1 cellular context compared by ENCODE assay signal in the genomic region with DNA sequence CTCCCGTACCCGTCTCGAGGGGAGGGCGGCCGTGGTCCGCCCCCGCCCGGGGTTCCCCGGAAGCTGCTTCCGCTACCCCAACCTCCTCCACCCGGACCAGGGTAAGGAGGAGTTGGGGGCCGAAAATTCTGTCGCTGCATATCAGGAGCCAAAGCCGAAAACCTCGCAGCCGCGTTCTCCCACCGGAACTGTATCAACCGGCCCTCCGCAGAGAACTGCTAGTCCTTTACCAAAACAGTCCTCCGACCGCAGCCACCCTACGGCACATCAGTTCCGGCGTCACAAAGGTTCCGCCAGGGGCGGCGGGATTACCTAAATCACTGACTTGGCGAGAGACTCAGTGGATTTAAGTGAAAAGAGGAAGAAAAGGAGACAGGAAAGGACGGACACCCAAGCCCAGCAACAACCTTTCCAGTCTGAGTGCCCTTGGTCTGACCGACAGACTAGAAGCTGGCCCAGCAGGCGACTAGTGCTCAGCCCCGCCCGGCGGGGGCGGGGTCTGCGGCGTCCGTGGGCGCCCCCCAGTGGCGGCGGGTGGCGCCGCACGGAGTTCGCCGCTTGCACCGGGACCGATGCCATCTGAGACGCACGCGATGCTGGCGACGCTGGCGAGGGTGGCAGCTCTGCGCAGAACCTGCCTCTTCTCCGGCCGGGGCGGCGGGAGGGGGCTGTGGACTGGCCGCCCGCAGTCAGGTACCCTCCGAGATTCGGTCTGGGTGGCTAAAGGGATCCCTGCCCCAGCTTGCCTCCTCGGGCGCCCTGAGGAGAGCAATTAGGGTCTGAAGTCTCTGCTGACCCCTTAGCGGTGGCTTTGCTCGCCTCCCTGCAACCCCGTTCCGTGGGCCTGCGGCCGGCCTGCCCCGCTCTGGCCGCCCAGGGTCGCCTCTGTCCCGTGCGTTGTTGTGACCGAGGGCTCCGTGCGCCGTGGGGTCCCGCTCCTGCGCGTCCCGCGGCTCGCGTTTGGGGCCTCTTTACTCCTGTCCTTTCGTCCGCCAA.
TF ChIP-seq lines count a peak whose summit lies in the region.

A gene (minus strand): TSS at position 195 of the 996 bp plus-strand sequence. CDS start 55 bp downstream, at position 140.
A gene (plus strand): TSS at position 578 of the 996 bp plus-strand sequence.

TF ChIP-seq in WTC11, 78 proteins besides CTCF, POLR2A, EP300 and RAD21 (continued from another document and continues in another):
- TF ChIP-seq, protein P1, sequence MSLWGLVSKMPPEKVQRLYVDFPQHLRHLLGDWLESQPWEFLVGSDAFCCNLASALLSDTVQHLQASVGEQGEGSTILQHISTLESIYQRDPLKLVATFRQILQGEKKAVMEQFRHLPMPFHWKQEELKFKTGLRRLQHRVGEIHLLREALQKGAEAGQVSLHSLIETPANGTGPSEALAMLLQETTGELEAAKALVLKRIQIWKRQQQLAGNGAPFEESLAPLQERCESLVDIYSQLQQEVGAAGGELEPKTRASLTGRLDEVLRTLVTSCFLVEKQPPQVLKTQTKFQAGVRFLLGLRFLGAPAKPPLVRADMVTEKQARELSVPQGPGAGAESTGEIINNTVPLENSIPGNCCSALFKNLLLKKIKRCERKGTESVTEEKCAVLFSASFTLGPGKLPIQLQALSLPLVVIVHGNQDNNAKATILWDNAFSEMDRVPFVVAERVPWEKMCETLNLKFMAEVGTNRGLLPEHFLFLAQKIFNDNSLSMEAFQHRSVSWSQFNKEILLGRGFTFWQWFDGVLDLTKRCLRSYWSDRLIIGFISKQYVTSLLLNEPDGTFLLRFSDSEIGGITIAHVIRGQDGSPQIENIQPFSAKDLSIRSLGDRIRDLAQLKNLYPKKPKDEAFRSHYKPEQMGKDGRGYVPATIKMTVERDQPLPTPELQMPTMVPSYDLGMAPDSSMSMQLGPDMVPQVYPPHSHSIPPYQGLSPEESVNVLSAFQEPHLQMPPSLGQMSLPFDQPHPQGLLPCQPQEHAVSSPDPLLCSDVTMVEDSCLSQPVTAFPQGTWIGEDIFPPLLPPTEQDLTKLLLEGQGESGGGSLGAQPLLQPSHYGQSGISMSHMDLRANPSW (CRISPR knock-in tag; conservative IDR thresholded peaks at IDR 0.05; ENCODE audit: low read depth): no peak
- TF ChIP-seq, protein P2, sequence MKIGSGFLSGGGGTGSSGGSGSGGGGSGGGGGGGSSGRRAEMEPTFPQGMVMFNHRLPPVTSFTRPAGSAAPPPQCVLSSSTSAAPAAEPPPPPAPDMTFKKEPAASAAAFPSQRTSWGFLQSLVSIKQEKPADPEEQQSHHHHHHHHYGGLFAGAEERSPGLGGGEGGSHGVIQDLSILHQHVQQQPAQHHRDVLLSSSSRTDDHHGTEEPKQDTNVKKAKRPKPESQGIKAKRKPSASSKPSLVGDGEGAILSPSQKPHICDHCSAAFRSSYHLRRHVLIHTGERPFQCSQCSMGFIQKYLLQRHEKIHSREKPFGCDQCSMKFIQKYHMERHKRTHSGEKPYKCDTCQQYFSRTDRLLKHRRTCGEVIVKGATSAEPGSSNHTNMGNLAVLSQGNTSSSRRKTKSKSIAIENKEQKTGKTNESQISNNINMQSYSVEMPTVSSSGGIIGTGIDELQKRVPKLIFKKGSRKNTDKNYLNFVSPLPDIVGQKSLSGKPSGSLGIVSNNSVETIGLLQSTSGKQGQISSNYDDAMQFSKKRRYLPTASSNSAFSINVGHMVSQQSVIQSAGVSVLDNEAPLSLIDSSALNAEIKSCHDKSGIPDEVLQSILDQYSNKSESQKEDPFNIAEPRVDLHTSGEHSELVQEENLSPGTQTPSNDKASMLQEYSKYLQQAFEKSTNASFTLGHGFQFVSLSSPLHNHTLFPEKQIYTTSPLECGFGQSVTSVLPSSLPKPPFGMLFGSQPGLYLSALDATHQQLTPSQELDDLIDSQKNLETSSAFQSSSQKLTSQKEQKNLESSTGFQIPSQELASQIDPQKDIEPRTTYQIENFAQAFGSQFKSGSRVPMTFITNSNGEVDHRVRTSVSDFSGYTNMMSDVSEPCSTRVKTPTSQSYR (CRISPR knock-in tag; IDR thresholded peaks at IDR 0.05): no peak
- TF ChIP-seq ZNF396 (CRISPR knock-in tag; IDR thresholded peaks at IDR 0.05; ENCODE audit: borderline replicate concordance): no peak
- no peak for TF ChIP-seq TEAD1 (CRISPR knock-in tag; IDR thresholded peaks at IDR 0.05)
- no peak for TF ChIP-seq MXD4 (CRISPR knock-in tag; IDR thresholded peaks at IDR 0.05; ENCODE audit: borderline replicate concordance)
- no peak for TF ChIP-seq SOX15 (CRISPR knock-in tag; IDR thresholded peaks at IDR 0.05)
- TF ChIP-seq IRF2 (CRISPR knock-in tag; IDR thresholded peaks at IDR 0.05; ENCODE audit: borderline replicate concordance, low read depth): no peak
- no peak for TF ChIP-seq ZNF121 (CRISPR knock-in tag; IDR thresholded peaks at IDR 0.05)
- TF ChIP-seq, protein P3, sequence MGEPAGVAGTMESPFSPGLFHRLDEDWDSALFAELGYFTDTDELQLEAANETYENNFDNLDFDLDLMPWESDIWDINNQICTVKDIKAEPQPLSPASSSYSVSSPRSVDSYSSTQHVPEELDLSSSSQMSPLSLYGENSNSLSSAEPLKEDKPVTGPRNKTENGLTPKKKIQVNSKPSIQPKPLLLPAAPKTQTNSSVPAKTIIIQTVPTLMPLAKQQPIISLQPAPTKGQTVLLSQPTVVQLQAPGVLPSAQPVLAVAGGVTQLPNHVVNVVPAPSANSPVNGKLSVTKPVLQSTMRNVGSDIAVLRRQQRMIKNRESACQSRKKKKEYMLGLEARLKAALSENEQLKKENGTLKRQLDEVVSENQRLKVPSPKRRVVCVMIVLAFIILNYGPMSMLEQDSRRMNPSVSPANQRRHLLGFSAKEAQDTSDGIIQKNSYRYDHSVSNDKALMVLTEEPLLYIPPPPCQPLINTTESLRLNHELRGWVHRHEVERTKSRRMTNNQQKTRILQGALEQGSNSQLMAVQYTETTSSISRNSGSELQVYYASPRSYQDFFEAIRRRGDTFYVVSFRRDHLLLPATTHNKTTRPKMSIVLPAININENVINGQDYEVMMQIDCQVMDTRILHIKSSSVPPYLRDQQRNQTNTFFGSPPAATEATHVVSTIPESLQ (CRISPR knock-in tag; IDR thresholded peaks at IDR 0.05): no peak
- no peak for TF ChIP-seq GRHL2 (CRISPR knock-in tag; IDR thresholded peaks at IDR 0.05; ENCODE audit: insufficient replicate concordance, severe bottlenecking)
- peak; percentile 79; the same call in 1 of the 2 replicates for TF ChIP-seq RELA (CRISPR knock-in tag; IDR thresholded peaks at IDR 0.05; ENCODE audit: borderline replicate concordance)
- TF ChIP-seq SMAD4 (CRISPR knock-in tag; IDR thresholded peaks at IDR 0.05): peak; percentile 36; the same call in 1 of the 2 replicates
- TF ChIP-seq NFE2L1 (CRISPR knock-in tag; IDR thresholded peaks at IDR 0.05): no peak
- TF ChIP-seq, protein P4, sequence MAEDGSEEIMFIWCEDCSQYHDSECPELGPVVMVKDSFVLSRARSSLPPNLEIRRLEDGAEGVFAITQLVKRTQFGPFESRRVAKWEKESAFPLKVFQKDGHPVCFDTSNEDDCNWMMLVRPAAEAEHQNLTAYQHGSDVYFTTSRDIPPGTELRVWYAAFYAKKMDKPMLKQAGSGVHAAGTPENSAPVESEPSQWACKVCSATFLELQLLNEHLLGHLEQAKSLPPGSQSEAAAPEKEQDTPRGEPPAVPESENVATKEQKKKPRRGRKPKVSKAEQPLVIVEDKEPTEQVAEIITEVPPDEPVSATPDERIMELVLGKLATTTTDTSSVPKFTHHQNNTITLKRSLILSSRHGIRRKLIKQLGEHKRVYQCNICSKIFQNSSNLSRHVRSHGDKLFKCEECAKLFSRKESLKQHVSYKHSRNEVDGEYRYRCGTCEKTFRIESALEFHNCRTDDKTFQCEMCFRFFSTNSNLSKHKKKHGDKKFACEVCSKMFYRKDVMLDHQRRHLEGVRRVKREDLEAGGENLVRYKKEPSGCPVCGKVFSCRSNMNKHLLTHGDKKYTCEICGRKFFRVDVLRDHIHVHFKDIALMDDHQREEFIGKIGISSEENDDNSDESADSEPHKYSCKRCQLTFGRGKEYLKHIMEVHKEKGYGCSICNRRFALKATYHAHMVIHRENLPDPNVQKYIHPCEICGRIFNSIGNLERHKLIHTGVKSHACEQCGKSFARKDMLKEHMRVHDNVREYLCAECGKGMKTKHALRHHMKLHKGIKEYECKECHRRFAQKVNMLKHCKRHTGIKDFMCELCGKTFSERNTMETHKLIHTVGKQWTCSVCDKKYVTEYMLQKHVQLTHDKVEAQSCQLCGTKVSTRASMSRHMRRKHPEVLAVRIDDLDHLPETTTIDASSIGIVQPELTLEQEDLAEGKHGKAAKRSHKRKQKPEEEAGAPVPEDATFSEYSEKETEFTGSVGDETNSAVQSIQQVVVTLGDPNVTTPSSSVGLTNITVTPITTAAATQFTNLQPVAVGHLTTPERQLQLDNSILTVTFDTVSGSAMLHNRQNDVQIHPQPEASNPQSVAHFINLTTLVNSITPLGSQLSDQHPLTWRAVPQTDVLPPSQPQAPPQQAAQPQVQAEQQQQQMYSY (CRISPR knock-in tag; IDR thresholded peaks at IDR 0.05): no peak
- TF ChIP-seq, protein P5, sequence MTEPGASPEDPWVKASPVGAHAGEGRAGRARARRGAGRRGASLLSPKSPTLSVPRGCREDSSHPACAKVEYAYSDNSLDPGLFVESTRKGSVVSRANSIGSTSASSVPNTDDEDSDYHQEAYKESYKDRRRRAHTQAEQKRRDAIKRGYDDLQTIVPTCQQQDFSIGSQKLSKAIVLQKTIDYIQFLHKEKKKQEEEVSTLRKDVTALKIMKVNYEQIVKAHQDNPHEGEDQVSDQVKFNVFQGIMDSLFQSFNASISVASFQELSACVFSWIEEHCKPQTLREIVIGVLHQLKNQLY (CRISPR knock-in tag; IDR thresholded peaks at IDR 0.05): no peak
- no peak for TF ChIP-seq FOXJ3 (CRISPR knock-in tag; IDR thresholded peaks at IDR 0.05; ENCODE audit: borderline replicate concordance)
- no peak for TF ChIP-seq TEAD4 (CRISPR knock-in tag; IDR thresholded peaks at IDR 0.05)
- no peak for TF ChIP-seq EMX1 (CRISPR knock-in tag; IDR thresholded peaks at IDR 0.05)
- no peak; the same call in none of the 2 replicates for TF ChIP-seq NR2C2 (CRISPR knock-in tag; IDR thresholded peaks at IDR 0.05)
- TF ChIP-seq, protein P6, sequence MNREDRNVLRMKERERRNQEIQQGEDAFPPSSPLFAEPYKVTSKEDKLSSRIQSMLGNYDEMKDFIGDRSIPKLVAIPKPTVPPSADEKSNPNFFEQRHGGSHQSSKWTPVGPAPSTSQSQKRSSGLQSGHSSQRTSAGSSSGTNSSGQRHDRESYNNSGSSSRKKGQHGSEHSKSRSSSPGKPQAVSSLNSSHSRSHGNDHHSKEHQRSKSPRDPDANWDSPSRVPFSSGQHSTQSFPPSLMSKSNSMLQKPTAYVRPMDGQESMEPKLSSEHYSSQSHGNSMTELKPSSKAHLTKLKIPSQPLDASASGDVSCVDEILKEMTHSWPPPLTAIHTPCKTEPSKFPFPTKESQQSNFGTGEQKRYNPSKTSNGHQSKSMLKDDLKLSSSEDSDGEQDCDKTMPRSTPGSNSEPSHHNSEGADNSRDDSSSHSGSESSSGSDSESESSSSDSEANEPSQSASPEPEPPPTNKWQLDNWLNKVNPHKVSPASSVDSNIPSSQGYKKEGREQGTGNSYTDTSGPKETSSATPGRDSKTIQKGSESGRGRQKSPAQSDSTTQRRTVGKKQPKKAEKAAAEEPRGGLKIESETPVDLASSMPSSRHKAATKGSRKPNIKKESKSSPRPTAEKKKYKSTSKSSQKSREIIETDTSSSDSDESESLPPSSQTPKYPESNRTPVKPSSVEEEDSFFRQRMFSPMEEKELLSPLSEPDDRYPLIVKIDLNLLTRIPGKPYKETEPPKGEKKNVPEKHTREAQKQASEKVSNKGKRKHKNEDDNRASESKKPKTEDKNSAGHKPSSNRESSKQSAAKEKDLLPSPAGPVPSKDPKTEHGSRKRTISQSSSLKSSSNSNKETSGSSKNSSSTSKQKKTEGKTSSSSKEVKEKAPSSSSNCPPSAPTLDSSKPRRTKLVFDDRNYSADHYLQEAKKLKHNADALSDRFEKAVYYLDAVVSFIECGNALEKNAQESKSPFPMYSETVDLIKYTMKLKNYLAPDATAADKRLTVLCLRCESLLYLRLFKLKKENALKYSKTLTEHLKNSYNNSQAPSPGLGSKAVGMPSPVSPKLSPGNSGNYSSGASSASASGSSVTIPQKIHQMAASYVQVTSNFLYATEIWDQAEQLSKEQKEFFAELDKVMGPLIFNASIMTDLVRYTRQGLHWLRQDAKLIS (CRISPR knock-in tag; IDR thresholded peaks at IDR 0.05; ENCODE audit: borderline replicate concordance): no peak
- TF ChIP-seq ZNF219 (CRISPR knock-in tag; IDR thresholded peaks at IDR 0.05; ENCODE audit: borderline replicate concordance): no peak
- TF ChIP-seq, protein P7, sequence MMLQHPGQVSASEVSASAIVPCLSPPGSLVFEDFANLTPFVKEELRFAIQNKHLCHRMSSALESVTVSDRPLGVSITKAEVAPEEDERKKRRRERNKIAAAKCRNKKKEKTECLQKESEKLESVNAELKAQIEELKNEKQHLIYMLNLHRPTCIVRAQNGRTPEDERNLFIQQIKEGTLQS (CRISPR knock-in tag; conservative IDR thresholded peaks at IDR 0.05): no peak
- TF ChIP-seq, protein P8, sequence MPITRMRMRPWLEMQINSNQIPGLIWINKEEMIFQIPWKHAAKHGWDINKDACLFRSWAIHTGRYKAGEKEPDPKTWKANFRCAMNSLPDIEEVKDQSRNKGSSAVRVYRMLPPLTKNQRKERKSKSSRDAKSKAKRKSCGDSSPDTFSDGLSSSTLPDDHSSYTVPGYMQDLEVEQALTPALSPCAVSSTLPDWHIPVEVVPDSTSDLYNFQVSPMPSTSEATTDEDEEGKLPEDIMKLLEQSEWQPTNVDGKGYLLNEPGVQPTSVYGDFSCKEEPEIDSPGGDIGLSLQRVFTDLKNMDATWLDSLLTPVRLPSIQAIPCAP (CRISPR knock-in tag; IDR thresholded peaks at IDR 0.05): no peak; the same call in 1 of the 2 replicates
- peak; percentile 78; the same call in 1 of the 2 replicates for TF ChIP-seq MYBL2 (CRISPR knock-in tag; IDR thresholded peaks at IDR 0.05)
- peak; percentile 56; the same call in 1 of the 2 replicates for TF ChIP-seq CREM (CRISPR knock-in tag; IDR thresholded peaks at IDR 0.05)
- TF ChIP-seq KAT7 (CRISPR knock-in tag; IDR thresholded peaks at IDR 0.05; ENCODE audit: borderline replicate concordance): peak; percentile 68; the same call in 1 of the 2 replicates
- TF ChIP-seq ATF1 (CRISPR knock-in tag; IDR thresholded peaks at IDR 0.05): no peak; the same call in 1 of the 2 replicates
- no peak for TF ChIP-seq NFYB (CRISPR knock-in tag; conservative IDR thresholded peaks at IDR 0.05; ENCODE audit: low read depth)
- TF ChIP-seq ZNF317 (CRISPR knock-in tag; IDR thresholded peaks at IDR 0.05; ENCODE audit: borderline replicate concordance, low read depth): no peak
- TF ChIP-seq, protein P9, sequence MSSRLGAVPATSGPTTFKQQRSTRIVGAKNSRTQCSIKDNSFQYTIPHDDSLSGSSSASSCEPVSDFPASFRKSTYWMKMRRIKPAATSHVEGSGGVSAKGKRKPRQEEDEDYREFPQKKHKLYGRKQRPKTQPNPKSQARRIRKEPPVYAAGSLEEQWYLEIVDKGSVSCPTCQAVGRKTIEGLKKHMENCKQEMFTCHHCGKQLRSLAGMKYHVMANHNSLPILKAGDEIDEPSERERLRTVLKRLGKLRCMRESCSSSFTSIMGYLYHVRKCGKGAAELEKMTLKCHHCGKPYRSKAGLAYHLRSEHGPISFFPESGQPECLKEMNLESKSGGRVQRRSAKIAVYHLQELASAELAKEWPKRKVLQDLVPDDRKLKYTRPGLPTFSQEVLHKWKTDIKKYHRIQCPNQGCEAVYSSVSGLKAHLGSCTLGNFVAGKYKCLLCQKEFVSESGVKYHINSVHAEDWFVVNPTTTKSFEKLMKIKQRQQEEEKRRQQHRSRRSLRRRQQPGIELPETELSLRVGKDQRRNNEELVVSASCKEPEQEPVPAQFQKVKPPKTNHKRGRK (CRISPR knock-in tag; IDR thresholded peaks at IDR 0.05; ENCODE audit: borderline replicate concordance): no peak
